21 cellular contexts compared by ENCODE assay signal in the genomic region with DNA sequence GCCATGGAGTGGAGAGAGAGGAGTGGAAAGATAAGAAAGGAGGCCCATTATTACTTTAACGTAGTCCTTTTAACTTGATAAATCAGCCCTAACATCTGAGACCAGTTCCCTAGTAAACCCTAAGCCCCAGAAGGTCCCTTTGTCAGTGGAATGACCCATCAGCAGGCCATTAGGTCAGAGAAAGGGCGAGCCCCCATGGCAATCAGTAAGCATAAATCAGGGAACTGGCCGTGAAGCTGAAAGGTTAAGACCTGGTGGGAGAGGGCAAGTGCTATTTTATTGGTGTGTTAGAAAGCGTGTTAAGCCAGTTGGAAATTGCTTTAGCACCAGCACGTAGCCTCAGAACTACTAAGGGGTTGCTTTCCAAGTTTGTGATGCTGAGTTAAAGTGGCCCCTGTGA.
DNase-seq lines count a peak whose midpoint lies in the region; ATAC-seq and TF ChIP-seq lines count a peak whose summit lies in the region.
"Had no signal": no experiment of that assay in that cellular context is flagged by ENCODE, and none has a peak within 500 bp of the region (broad histone marks: within the 10 kb centered on the region; RNA-seq: fewer than 3 reads in every experiment).

No MANE protein-coding gene starts in this region.

- TF ChIP-seq CTCF in nephron progenitor cell (IDR thresholded peaks at IDR 0.05) = no peak

- no peak overlapping the region for H2BK5ac ChIP-seq in neuronal stem cell (ENCODE audit: low read length)

- no peak overlapping the region for H3K27ac Mint-ChIP-seq in nephron progenitor cell
- H3K27ac Mint-ChIP-seq in activated CD4-positive, alpha-beta T cell treated with anti-CD3 and anti-CD28 coated beads for 36 hours = no peak overlapping the region
- H3K27ac Mint-ChIP-seq: B cell; CD14-positive monocyte; CD4-positive, alpha-beta memory T cell; CD4-positive, CD25-positive, alpha-beta regulatory T cell; CD8-positive, alpha-beta memory T cell had no signal

- CTCF ChIA-PET in activated CD4-positive, alpha-beta T cell treated with anti-CD3 and anti-CD28 coated beads for 36 hours (lab: Charles Lee) = no interaction called here

- H3K4me2 ChIP-seq in neuronal stem cell (ENCODE audit: insufficient read depth, low read length, poor library complexity, severe bottlenecking) = no peak overlapping the region
- H3K4me2 ChIP-seq: A549; BLaER1 treated with 17β-estradiol and CSF1 and Interleukin-3, amounts not matched to agents 10 nM and 100 nM had no signal

- no peak overlapping the region for H2BK15ac ChIP-seq in neuronal stem cell (ENCODE audit: low read length)

- no peak overlapping the region for H3K14ac ChIP-seq in neuronal stem cell (ENCODE audit: low read length)

- no peak overlapping the region for H2AFZ ChIP-seq in neuronal stem cell (ENCODE audit: low read length)

- POLR2A ChIA-PET in activated CD4-positive, alpha-beta T cell treated with anti-CD3 and anti-CD28 coated beads for 36 hours (lab: Charles Lee) = no interaction called here

- no peak overlapping the region for H3K9ac ChIP-seq in neuronal stem cell (ENCODE audit: low read depth, low read length, poor library complexity)
- H3K9ac ChIP-seq: BLaER1 treated with 17β-estradiol and CSF1 and Interleukin-3, amounts not matched to agents 10 nM and 100 nM had no signal

- no peak overlapping the region for H3K4ac ChIP-seq in neuronal stem cell (ENCODE audit: low read length)

- no peak overlapping the region for H3K4me3 ChIP-seq in neuronal stem cell (ENCODE audit: low read length in 2 of 2)
- H3K4me3 ChIP-seq: A549; BLaER1 treated with 17β-estradiol and CSF1 and Interleukin-3, amounts not matched to agents 10 nM and 100 nM; GM12878 had no signal

- H3K9me3 ChIP-seq in neuronal stem cell (replicated peaks in 1 of 2; ENCODE audit: control insufficient read depth in 2 of 2, insufficient read depth in 1 of 2, low read depth in 1 of 2, low read length in 2 of 2) = peaks cover 0 to 1% of the 10 kb centered on the region in 2 donors
- H3K9me3 ChIP-seq: A549; BLaER1 treated with 17β-estradiol and CSF1 and Interleukin-3, amounts not matched to agents 10 nM and 100 nM had no signal

- no peaks in the 10 kb centered on the region for H3K27me3 ChIP-seq in neuronal stem cell (ENCODE audit: control insufficient read depth in 3 of 3, insufficient read depth in 3 of 3, low read depth in 1 of 3, low read length in 3 of 3)
- H3K27me3 ChIP-seq: BLaER1 treated with 17β-estradiol and CSF1 and Interleukin-3, amounts not matched to agents 10 nM and 100 nM had no signal

- H2BK12ac ChIP-seq in neuronal stem cell (ENCODE audit: low read length) = no peak overlapping the region

- H2AK5ac ChIP-seq in neuronal stem cell (ENCODE audit: low read depth, low read length) = no peak overlapping the region

- no peak overlapping the region for H3K27ac ChIP-seq in neuronal stem cell (replicated peaks; ENCODE audit: low read length)
- H3K27ac ChIP-seq: 22Rv1; A549; BLaER1 treated with 17β-estradiol and CSF1 and Interleukin-3, amounts not matched to agents 10 nM and 100 nM had no signal

- intact Hi-C loops in activated CD4-positive, alpha-beta T cell treated with anti-CD3 and anti-CD28 coated beads for 36 hours (cut with DNase I, micrococcal nuclease) = no loop called here

- no CpG with 5 or more reads among the region's 5 CpGs for WGBS in neuronal stem cell (ENCODE audit: extremely low coverage in 2 of 2, insufficient read length in 2 of 2, insufficient replicate concordance in 1 of 2), 2 donors

- H3K4me3 Mint-ChIP-seq in nephron progenitor cell = no peak overlapping the region
- no peak overlapping the region for H3K4me3 Mint-ChIP-seq in activated CD4-positive, alpha-beta T cell treated with anti-CD3 and anti-CD28 coated beads for 36 hours
- H3K4me3 Mint-ChIP-seq: B cell; CD14-positive monocyte; CD4-positive, alpha-beta memory T cell; CD4-positive, CD25-positive, alpha-beta regulatory T cell; CD8-positive, alpha-beta memory T cell had no signal

- H3K18ac ChIP-seq in neuronal stem cell (ENCODE audit: low read length) = no peak overlapping the region

- H3K36me3 ChIP-seq in neuronal stem cell (replicated peaks in 1 of 2; ENCODE audit: control insufficient read depth in 2 of 2, insufficient read depth in 2 of 2, low read length in 2 of 2) = no peaks in the 10 kb centered on the region
- H3K36me3 ChIP-seq: BLaER1 treated with 17β-estradiol and CSF1 and Interleukin-3, amounts not matched to agents 10 nM and 100 nM had no signal

- H4K91ac ChIP-seq in neuronal stem cell (ENCODE audit: low read depth, low read length, poor library complexity) = no peak overlapping the region

- no peaks in the 10 kb centered on the region for H3K36me3 Mint-ChIP-seq in nephron progenitor cell (ENCODE audit: low read depth)
- H3K36me3 Mint-ChIP-seq in activated CD4-positive, alpha-beta T cell treated with anti-CD3 and anti-CD28 coated beads for 36 hours (ENCODE audit: low read depth) = no peaks in the 10 kb centered on the region
- H3K36me3 Mint-ChIP-seq: CD14-positive monocyte; CD4-positive, alpha-beta memory T cell had no signal

- ATAC-seq in activated CD4-positive, alpha-beta T cell treated with anti-CD3 and anti-CD28 coated beads for 36 hours = no peak
- ATAC-seq in esophagus mucosa (no peak), HG02840 (IDR thresholded peaks at IDR 0.05; ENCODE audit: low FRiP score, unreplicated experiment) (no peak)
- ATAC-seq: A549, GM12878 had no signal

- H3K79me1 ChIP-seq in neuronal stem cell (ENCODE audit: low read depth, low read length) = no peaks in the 10 kb centered on the region

- H2BK120ac ChIP-seq in neuronal stem cell (ENCODE audit: low read depth, low read length) = no peak overlapping the region

- H3K4me1 ChIP-seq in neuronal stem cell (ENCODE audit: control insufficient read depth in 2 of 2, insufficient read depth in 1 of 2, low read depth in 1 of 2, low read length in 2 of 2) = peaks cover 0 to 3% of the 10 kb centered on the region in 2 donors
- H3K4me1 ChIP-seq: A549 had no signal

- H3K4me1 Mint-ChIP-seq in nephron progenitor cell = peaks cover 56% of the 10 kb centered on the region
- no peaks in the 10 kb centered on the region for H3K4me1 Mint-ChIP-seq in activated CD4-positive, alpha-beta T cell treated with anti-CD3 and anti-CD28 coated beads for 36 hours
- H3K4me1 Mint-ChIP-seq: B cell; CD4-positive, alpha-beta memory T cell; CD8-positive, alpha-beta memory T cell had no signal

- H3K23ac ChIP-seq in neuronal stem cell (ENCODE audit: low read depth, low read length, poor library complexity) = no peak overlapping the region

- H3K9me3 Mint-ChIP-seq in nephron progenitor cell = peaks cover 9% of the 10 kb centered on the region
- no peaks in the 10 kb centered on the region for H3K9me3 Mint-ChIP-seq in activated CD4-positive, alpha-beta T cell treated with anti-CD3 and anti-CD28 coated beads for 36 hours (ENCODE audit: low read depth)

- peaks cover 73% of the 10 kb centered on the region for H3K27me3 Mint-ChIP-seq in nephron progenitor cell (ENCODE audit: low read depth, poor library complexity)
- H3K27me3 Mint-ChIP-seq in activated CD4-positive, alpha-beta T cell treated with anti-CD3 and anti-CD28 coated beads for 36 hours = no peaks in the 10 kb centered on the region
- H3K27me3 Mint-ChIP-seq: B cell; CD4-positive, CD25-positive, alpha-beta regulatory T cell had no signal

- peak; percentile 56 for DNase-seq in NCI-H82 (lab: John Stamatoyannopoulos, UW)
- DNase-seq in NCI-H82 treated with DMSO at 0.1 percent for 48 hours (lab: John Stamatoyannopoulos, UW; ENCODE audit: unreplicated experiment) = no peak
- DNase-seq in islet precursor cell = peak; percentile 75
- DNase-seq in nephron progenitor cell = peak; percentile 59
- peak; percentile 6 for DNase-seq in neuronal stem cell (ENCODE audit: low spot score)
- DNase-seq in activated CD4-positive, alpha-beta T cell treated with anti-CD3 and anti-CD28 coated beads for 36 hours = no peak
- DNase-seq: AML-193; CD4-positive, alpha-beta memory T cell; CD4-positive, CD25-positive, alpha-beta regulatory T cell; CD8-positive, alpha-beta memory T cell; COR-L47; DMS79 treated with DMSO at 0.1 percent for 48 hours; GDM1 had no signal

- no peak overlapping the region for H4K8ac ChIP-seq in neuronal stem cell (ENCODE audit: low read depth, low read length)

Comparison
In these comparisons a context has a peak if more than half of its experiments do, and no peak if none do; other contexts are left out.
1. DNase-seq: peak in NCI-H82 (single experiment), islet precursor cell (single experiment), nephron progenitor cell (single experiment) and neuronal stem cell (single experiment); none in NCI-H82 treated with DMSO at 0.1 percent for 48 hours (single experiment) and activated CD4-positive, alpha-beta T cell treated with anti-CD3 and anti-CD28 coated beads for 36 hours (single experiment).